Comparison of ENCODE assay signal across 1 cellular context in genomic region chr11:81647374-81647773, GRCh38.
TF ChIP-seq lines count a peak whose summit lies in the region.

No MANE protein-coding gene starts in this region.

TF ChIP-seq in H1, 55 proteins besides CTCF, POLR2A, EP300 and RAD21 (continued from another document):
- peak; percentile 15; the same call in 1 of the 2 replicates for TF ChIP-seq MAFK (IDR thresholded peaks at IDR 0.05; ENCODE audit: low read depth, low read length)
- no peak for TF ChIP-seq RXRA (IDR thresholded peaks at IDR 0.05; ENCODE audit: insufficient read depth, low read depth, low read length)
- TF ChIP-seq POU5F1 (IDR thresholded peaks at IDR 0.05; ENCODE audit: low read depth, low read length), result peak; percentile 88
- peak in 1 of 2 experiments; percentile 12 for TF ChIP-seq BCL11A (IDR thresholded peaks at IDR 0.05; ENCODE audit: low read depth in 2 of 2, low read length in 2 of 2)
- peak; percentile 21 for TF ChIP-seq CHD7 (IDR thresholded peaks at IDR 0.05; ENCODE audit: insufficient replicate concordance, low read length)
